8 cellular contexts compared by ENCODE assay signal in the genomic region with DNA sequence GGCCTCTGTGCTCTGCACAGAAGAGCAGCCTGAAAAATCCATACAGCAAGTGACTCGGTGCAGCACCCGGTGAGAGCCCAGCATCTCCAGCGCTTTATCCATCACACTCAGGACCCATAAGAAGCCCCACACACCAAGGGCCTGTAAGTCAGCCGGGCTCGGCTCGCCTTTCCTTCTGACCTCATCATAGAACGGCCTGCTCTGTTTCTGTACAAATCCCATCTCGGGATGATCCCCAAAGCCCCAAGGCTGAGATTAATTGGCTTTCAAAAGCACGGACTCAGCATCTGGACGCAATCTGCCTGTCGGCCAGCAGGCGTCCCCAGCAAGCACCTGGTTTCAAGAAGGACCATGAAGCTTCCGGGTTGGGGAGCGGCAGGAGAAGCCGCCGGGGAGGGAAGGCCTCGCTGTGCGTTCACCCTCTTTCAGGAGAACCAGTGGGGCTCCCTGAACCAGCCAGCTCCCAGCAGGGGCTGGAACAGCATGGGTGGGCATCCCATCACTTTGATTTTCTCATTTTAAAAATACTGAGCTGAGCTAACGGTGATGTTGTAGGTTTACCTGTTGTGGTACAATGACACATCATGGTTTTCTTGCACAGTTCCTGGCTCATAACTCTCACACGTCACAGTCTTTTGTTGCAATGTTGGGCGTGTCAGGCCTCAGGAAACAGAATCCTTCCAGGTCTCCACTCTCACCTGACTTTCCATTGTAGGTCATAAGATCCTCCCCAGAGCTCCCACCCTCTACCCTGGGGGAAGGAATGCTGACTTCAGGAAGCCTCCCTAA. TPM values are rescaled to one million over a fixed set of nuclear protein-coding genes. Genes with fewer than 3 reads are reported as not detected.
A peak's percentile ranks its signal among the peaks of the same experiment; 100 is the strongest.
DNase-seq lines count a peak whose midpoint lies in the region; ATAC-seq and TF ChIP-seq lines count a peak whose summit lies in the region.

No MANE protein-coding gene starts in this region.

- H3K4me3 Mint-ChIP-seq in chondrocyte (ENCODE audit: unreplicated experiment), result no peak overlapping the region

- intact Hi-C loops in left colon (cut with DNase I, micrococcal nuclease), result no loop called here

- H3K4me1 Mint-ChIP-seq in chondrocyte (ENCODE audit: low read depth), result peaks cover 19% of the 10 kb centered on the region

- peak overlapping the region; percentile 77 for H3K27ac Mint-ChIP-seq in chondrocyte (ENCODE audit: unreplicated experiment)

- DNase-seq in GF-D8 (lab: John Stamatoyannopoulos, UW) (peak; percentile 62), NCI-H460 (ENCODE audit: extremely low read depth, low read depth) (peak; percentile 82), chondrocyte (ENCODE audit: low spot score) (no peak), left colon (peak; percentile 86 to 89)
- peak; percentile 69 for DNase-seq in activated CD4-positive, alpha-beta T cell treated with anti-CD3 and anti-CD28 coated beads for 1 hour
- DNase-seq in stimulated activated CD4-positive, alpha-beta T cell treated with anti-CD3 and anti-CD28 coated beads, Interleukin-1b, Interleukin-23, amount 100 ng/mL, for 48 hours, result peak; percentile 79

- H3K36me3 Mint-ChIP-seq in chondrocyte (ENCODE audit: low read depth), result peaks cover 3% of the 10 kb centered on the region

- H3K27me3 Mint-ChIP-seq in chondrocyte (ENCODE audit: low read depth), result no peaks in the 10 kb centered on the region

- ATAC-seq in HG03196 (IDR thresholded peaks at IDR 0.05; ENCODE audit: unreplicated experiment) (peak; percentile 83), left colon (peak; percentile 89), HG02678 (IDR thresholded peaks at IDR 0.05; ENCODE audit: unreplicated experiment) (no peak)

- TF ChIP-seq CTCF in chondrocyte (IDR thresholded peaks at IDR 0.05), result peak; percentile 92

- H3K9me3 Mint-ChIP-seq in chondrocyte (ENCODE audit: low read depth), result no peaks in the 10 kb centered on the region

RNA-seq across cellular contexts. Expression of a gene that starts 6.7 kb away (rescaled TPM):
- total RNA-seq in NCI-H460 (2014; rRNA removed; shearing (Covaris generic)), result 21.2 and 21.3 TPM in 2 replicates
- 96.6 and 103 TPM in 2 replicates for polyA plus RNA-seq in NCI-H460 (2014; cell fraction: nucleus; rRNA removed)
- total RNA-seq in chondrocyte (23.5 to 39.8 TPM (median 24.1 TPM) in 3 replicates), left colon (10 to 100 TPM; 29.6 to 53.4 TPM)

RNA-seq across cellular contexts. Expression of a gene that starts 22.9 kb away (rescaled TPM):
- total RNA-seq in NCI-H460 (2014; rRNA removed; shearing (Covaris generic)), result 217 and 220 TPM in 2 replicates
- polyA plus RNA-seq in NCI-H460 (2014; cell fraction: nucleus; rRNA removed), result 654 and 769 TPM in 2 replicates
- total RNA-seq in chondrocyte (53.3 to 206 TPM (median 189 TPM) in 3 replicates), left colon (100 to 1,000 TPM; 112 to 168 TPM)
